ENCODE assay signal across 8 cellular contexts in the genomic region with DNA sequence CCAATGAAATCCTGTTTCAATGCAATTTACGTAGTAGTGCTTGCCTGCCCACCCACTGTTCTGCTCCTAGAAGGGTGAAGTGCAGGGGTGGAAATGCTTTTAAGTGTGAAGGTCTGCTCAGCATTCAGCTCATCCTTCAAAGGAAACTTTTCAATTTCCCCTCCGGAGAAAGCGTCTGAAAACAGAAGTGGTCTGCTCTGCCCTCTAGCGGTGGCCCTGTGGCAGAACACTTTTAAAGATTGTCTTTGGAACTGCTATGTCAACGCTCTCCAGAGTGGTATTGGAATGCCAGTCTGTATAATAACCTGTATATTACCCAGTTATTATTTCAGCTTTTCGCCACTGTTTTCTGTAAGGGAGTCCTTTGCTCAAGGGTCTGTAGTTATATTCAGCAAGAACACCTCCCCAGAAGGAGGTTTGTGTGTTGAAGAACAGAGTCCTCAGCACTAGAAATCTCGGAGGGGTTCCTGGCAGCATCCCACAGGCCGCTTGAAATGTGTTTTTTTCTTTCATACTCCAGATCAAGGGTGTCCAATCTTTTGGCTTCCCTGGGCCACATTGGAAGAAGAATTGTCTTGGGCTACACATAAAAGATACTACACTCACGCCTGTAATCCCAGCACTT.
DNase-seq lines count a peak whose midpoint lies in the region; ATAC-seq and TF ChIP-seq lines count a peak whose summit lies in the region.

No MANE protein-coding gene starts in this region.

- no peak overlapping the region for H3K4me3 Mint-ChIP-seq in activated T-helper 2 cell treated with anti-CD3 and anti-CD28 coated beads, Interferon-gamma antibody, Interleukin-2, Interleukin-4, amounts not matched to agents 10 μg/mL and 5 μg/mL and 100 μg/mL, durations not matched to agents 14 hours and 24 hours and 36 hours (ENCODE audit: low read depth)

- CTCF ChIA-PET in Panc1 (lab: Charles Lee) = interaction anchor here (0.6 to 2.3 kb wide), 7 partner anchors 9 to 589 kb away, joined by 3 to 16 read pairs (median 7); no protein-coding TSS in a partner anchor

- peaks cover 24% of the 10 kb centered on the region for H3K4me1 Mint-ChIP-seq in activated T-helper 2 cell treated with anti-CD3 and anti-CD28 coated beads, Interferon-gamma antibody, Interleukin-2, Interleukin-4, amounts not matched to agents 10 μg/mL and 5 μg/mL and 100 μg/mL, durations not matched to agents 14 hours and 24 hours and 36 hours (ENCODE audit: low read depth)

- POLR2A ChIA-PET in Panc1 (lab: Charles Lee) = no interaction called here

- peak; percentile 34 for DNase-seq in 8988T
- DNase-seq in Panc1 (ENCODE audit: low read depth, low spot score) = no peak
- peak; percentile 43 for DNase-seq in activated T-helper 2 cell treated with anti-CD3 and anti-CD28 coated beads, Interferon-gamma antibody, Interleukin-2, Interleukin-4, amounts not matched to agents 10 μg/mL and 5 μg/mL and 100 μg/mL, durations not matched to agents 14 hours and 24 hours and 36 hours (ENCODE audit: low spot score)
- peak; percentile 42 for DNase-seq in pons (ENCODE audit: low spot score)
- DNase-seq in NCI-H1048 (lab: John Stamatoyannopoulos, UW) = no peak

- peak overlapping the region; percentile 36; the same call in 1 of the 2 replicates for H3K27ac ChIP-seq in Panc1 (ENCODE audit: low read length)
- peak overlapping the region in 1 of 4 donors; percentile 76 for H3K27ac ChIP-seq in gastroesophageal sphincter

- TF ChIP-seq POLR2A in gastroesophageal sphincter (IDR thresholded peaks at IDR 0.05) = no peak

- peak; percentile 92 for TF ChIP-seq CTCF in GM12872 (IDR thresholded peaks at IDR 0.05; ENCODE audit: insufficient read depth, low read depth, low read length)
- TF ChIP-seq CTCF in Panc1 (IDR thresholded peaks at IDR 0.05) = peak; percentile 97
- TF ChIP-seq CTCF in gastroesophageal sphincter (IDR thresholded peaks at IDR 0.05) = peak; percentile 67 to 91 (median 74)

- peak; percentile 55 for ATAC-seq in HG03469 (IDR thresholded peaks at IDR 0.05; ENCODE audit: unreplicated experiment)
- peak; percentile 80 for ATAC-seq in Panc1
- ATAC-seq in gastroesophageal sphincter = peak; percentile 39

- intact Hi-C loops in Panc1 (cut with micrococcal nuclease; ENCODE audit: unreplicated experiment) = loop anchor here (1.0 kb wide), 1 partner anchor 228 kb away; no protein-coding TSS in a partner anchor
- intact Hi-C loops in activated T-helper 2 cell treated with anti-CD3 and anti-CD28 coated beads, Interferon-gamma antibody, Interleukin-2, Interleukin-4, amounts not matched to agents 10 μg/mL and 5 μg/mL and 100 μg/mL, durations not matched to agents 14 hours and 24 hours and 36 hours (cut with micrococcal nuclease) = loop anchor here (5.0 kb wide), 3 partner anchors 76 to 556 kb away; partner anchors contain the start of gene GCLC

- no TSS peak for BruUV-seq in Panc1 (replicated peaks; lab: Mats Ljungman, UMichigan)

- H3K4me3 ChIP-seq in Panc1 (ENCODE audit: low read depth in 2 of 2, low read length in 2 of 2) = peak overlapping the region in 1 of 2 experiments; percentile 29; a peak in 2 of 4 replicates
- H3K4me3 ChIP-seq in gastroesophageal sphincter = no peak overlapping the region

- no peaks in the 10 kb centered on the region for H3K36me3 Mint-ChIP-seq in activated T-helper 2 cell treated with anti-CD3 and anti-CD28 coated beads, Interferon-gamma antibody, Interleukin-2, Interleukin-4, amounts not matched to agents 10 μg/mL and 5 μg/mL and 100 μg/mL, durations not matched to agents 14 hours and 24 hours and 36 hours (ENCODE audit: low read depth)

- H3K27me3 Mint-ChIP-seq in activated T-helper 2 cell treated with anti-CD3 and anti-CD28 coated beads, Interferon-gamma antibody, Interleukin-2, Interleukin-4, amounts not matched to agents 10 μg/mL and 5 μg/mL and 100 μg/mL, durations not matched to agents 14 hours and 24 hours and 36 hours (ENCODE audit: low read depth) = peaks cover 18% of the 10 kb centered on the region

- 0 to 31% methylated on average over 4 to 8 of the region's 9 CpGs for WGBS in gastroesophageal sphincter (ENCODE audit: low coverage in 1 of 2), 2 donors

- H3K36me3 ChIP-seq in Panc1 (ENCODE audit: control insufficient read depth, insufficient read depth, low read length) (no peaks in the 10 kb centered on the region), gastroesophageal sphincter (no peaks in the 10 kb centered on the region)

- in situ Hi-C loops in Panc1 (cut with HindIII; ENCODE audit: low pct_unique_long_range_greater_than_20kb, low sequenced_read_pairs) = no loop called here

- H3K9me3 ChIP-seq in Panc1 (ENCODE audit: control insufficient read depth, insufficient read depth, low read depth, low read length) (no peaks in the 10 kb centered on the region), gastroesophageal sphincter (no peaks in the 10 kb centered on the region)

- H3K27me3 ChIP-seq in Panc1 (ENCODE audit: control insufficient read depth, insufficient read depth, low read length) = no peaks in the 10 kb centered on the region
- H3K27me3 ChIP-seq in gastroesophageal sphincter = no peaks in the 10 kb centered on the region

- H3K27ac Mint-ChIP-seq in activated T-helper 2 cell treated with anti-CD3 and anti-CD28 coated beads, Interferon-gamma antibody, Interleukin-2, Interleukin-4, amounts not matched to agents 10 μg/mL and 5 μg/mL and 100 μg/mL, durations not matched to agents 14 hours and 24 hours and 36 hours = no peak overlapping the region

- H3K9me3 Mint-ChIP-seq in activated T-helper 2 cell treated with anti-CD3 and anti-CD28 coated beads, Interferon-gamma antibody, Interleukin-2, Interleukin-4, amounts not matched to agents 10 μg/mL and 5 μg/mL and 100 μg/mL, durations not matched to agents 14 hours and 24 hours and 36 hours = no peaks in the 10 kb centered on the region

- peaks cover 39% of the 10 kb centered on the region for H3K4me1 ChIP-seq in Panc1 (ENCODE audit: control insufficient read depth, insufficient read depth, low read length)
- peaks cover 0 to 54% (median 0%) of the 10 kb centered on the region in 3 donors for H3K4me1 ChIP-seq in gastroesophageal sphincter

- no peak for TF ChIP-seq EP300 in gastroesophageal sphincter (IDR thresholded peaks at IDR 0.05)

Comparison
In these comparisons a context has a peak if more than half of its experiments do, and no peak if none do; other contexts are left out.
1. DNase-seq: peak in 8988T (single experiment), activated T-helper 2 cell treated with anti-CD3 and anti-CD28 coated beads, Interferon-gamma antibody, Interleukin-2, Interleukin-4, amounts not matched to agents 10 μg/mL and 5 μg/mL and 100 μg/mL, durations not matched to agents 14 hours and 24 hours and 36 hours (single experiment) and pons (single experiment); none in Panc1 (single experiment) and NCI-H1048 (single experiment).
2. Peak in every context shown above with its lines, with median percentiles within 50 percentile points of each other: CTCF ChIP-seq and ATAC-seq.